1 cellular context compared by ENCODE assay signal in the genomic region with DNA sequence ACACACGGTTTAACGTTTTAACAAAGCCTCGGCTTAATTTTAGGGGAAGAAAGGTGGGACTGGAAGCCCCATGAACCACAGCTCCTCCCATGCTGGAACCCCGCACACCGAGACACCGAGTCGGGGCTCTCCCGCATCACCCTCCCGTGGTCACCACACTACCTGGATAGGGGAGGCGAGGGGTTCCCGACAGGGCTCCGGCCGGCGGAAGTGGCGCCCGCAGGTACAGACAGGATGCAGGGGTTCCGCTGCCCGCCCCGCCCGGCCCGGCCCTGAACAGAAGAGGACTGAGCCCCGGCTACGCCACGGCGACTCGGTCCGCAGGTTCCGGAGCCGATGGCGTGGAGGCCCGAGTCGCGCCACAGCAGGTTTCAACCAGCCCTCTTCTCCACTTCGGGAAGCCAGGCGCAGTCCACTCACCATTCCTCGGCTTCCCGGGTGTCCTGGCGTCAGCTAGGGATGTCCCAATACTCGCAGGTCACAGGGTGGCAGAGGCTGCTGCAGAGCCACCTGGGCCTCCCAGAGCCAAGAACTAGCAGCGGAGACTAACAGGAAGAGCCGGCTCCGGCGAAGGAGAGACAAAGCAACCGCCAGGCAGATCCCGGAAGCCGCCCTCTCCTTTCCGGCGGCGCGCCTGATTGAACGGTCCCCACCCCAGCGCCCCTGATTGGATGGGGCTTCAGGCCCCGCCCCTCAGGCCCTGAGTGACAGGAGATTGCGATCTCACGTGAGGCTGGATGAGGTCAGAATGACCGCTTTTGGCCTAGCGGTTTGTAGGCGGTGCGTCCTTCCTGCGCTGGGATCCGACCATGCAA.
A peak's percentile ranks its signal among the peaks of the same experiment; 100 is the strongest.
TF ChIP-seq lines count a peak whose summit lies in the region.

A gene (minus strand): TSS at position 580 of the 815 bp plus-strand sequence. CDS start 157 bp downstream, at position 423.

TF ChIP-seq in HepG2, 621 proteins besides CTCF, POLR2A, EP300 and RAD21 (continued from another document and continues in another):
- TF ChIP-seq, protein P1, sequence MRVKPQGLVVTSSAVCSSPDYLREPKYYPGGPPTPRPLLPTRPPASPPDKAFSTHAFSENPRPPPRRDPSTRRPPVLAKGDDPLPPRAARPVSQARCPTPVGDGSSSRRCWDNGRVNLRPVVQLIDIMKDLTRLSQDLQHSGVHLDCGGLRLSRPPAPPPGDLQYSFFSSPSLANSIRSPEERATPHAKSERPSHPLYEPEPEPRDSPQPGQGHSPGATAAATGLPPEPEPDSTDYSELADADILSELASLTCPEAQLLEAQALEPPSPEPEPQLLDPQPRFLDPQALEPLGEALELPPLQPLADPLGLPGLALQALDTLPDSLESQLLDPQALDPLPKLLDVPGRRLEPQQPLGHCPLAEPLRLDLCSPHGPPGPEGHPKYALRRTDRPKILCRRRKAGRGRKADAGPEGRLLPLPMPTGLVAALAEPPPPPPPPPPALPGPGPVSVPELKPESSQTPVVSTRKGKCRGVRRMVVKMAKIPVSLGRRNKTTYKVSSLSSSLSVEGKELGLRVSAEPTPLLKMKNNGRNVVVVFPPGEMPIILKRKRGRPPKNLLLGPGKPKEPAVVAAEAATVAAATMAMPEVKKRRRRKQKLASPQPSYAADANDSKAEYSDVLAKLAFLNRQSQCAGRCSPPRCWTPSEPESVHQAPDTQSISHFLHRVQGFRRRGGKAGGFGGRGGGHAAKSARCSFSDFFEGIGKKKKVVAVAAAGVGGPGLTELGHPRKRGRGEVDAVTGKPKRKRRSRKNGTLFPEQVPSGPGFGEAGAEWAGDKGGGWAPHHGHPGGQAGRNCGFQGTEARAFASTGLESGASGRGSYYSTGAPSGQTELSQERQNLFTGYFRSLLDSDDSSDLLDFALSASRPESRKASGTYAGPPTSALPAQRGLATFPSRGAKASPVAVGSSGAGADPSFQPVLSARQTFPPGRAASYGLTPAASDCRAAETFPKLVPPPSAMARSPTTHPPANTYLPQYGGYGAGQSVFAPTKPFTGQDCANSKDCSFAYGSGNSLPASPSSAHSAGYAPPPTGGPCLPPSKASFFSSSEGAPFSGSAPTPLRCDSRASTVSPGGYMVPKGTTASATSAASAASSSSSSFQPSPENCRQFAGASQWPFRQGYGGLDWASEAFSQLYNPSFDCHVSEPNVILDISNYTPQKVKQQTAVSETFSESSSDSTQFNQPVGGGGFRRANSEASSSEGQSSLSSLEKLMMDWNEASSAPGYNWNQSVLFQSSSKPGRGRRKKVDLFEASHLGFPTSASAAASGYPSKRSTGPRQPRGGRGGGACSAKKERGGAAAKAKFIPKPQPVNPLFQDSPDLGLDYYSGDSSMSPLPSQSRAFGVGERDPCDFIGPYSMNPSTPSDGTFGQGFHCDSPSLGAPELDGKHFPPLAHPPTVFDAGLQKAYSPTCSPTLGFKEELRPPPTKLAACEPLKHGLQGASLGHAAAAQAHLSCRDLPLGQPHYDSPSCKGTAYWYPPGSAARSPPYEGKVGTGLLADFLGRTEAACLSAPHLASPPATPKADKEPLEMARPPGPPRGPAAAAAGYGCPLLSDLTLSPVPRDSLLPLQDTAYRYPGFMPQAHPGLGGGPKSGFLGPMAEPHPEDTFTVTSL (CRISPR knock-in tag; IDR thresholded peaks at IDR 0.05; ENCODE audit: borderline replicate concordance): peak; percentile 52; the same call in 1 of the 2 replicates
- TF ChIP-seq ZNF773 (CRISPR knock-in tag; IDR thresholded peaks at IDR 0.05; ENCODE audit: borderline replicate concordance) (peak; percentile 36; the same call in 1 of the 2 replicates), SCMH1 (CRISPR knock-in tag; IDR thresholded peaks at IDR 0.05; ENCODE audit: borderline replicate concordance) (no peak), ZNF788 (CRISPR knock-in tag; IDR thresholded peaks at IDR 0.05; ENCODE audit: borderline replicate concordance) (peak; percentile 85; the same call in 1 of the 2 replicates), NFYC (CRISPR knock-in tag; IDR thresholded peaks at IDR 0.05) (peak; percentile 93), ZNF3 (CRISPR knock-in tag; IDR thresholded peaks at IDR 0.05) (peak; percentile 21; the same call in 1 of the 2 replicates), HMG20B (CRISPR knock-in tag; conservative IDR thresholded peaks at IDR 0.05) (0 out of 2 replicates have a peak, but pooled peaks have one; percentile 24), RFXANK (CRISPR knock-in tag; IDR thresholded peaks at IDR 0.05) (peak; percentile 87), YEATS4 (CRISPR knock-in tag; IDR thresholded peaks at IDR 0.05; ENCODE audit: borderline replicate concordance) (peak; percentile 73; the same call in 1 of the 2 replicates), TOE1 (CRISPR knock-in tag; IDR thresholded peaks at IDR 0.05) (no peak), ZNF616 (CRISPR knock-in tag; IDR thresholded peaks at IDR 0.05; ENCODE audit: low read depth) (0 out of 2 replicates have a peak, but pooled peaks have one; percentile 79), ZMYM3 (CRISPR knock-in tag; IDR thresholded peaks at IDR 0.05) (peak; percentile 32; the same call in 1 of the 2 replicates), PHF21A (CRISPR knock-in tag; IDR thresholded peaks at IDR 0.05) (peak; percentile 61; the same call in 1 of the 2 replicates), CENPX (CRISPR knock-in tag; IDR thresholded peaks at IDR 0.05) (no peak), KAT8 (CRISPR knock-in tag; IDR thresholded peaks at IDR 0.05) (peak; percentile 91), TOPORS (CRISPR knock-in tag; IDR thresholded peaks at IDR 0.05) (peak; percentile 89), NAIF1 (CRISPR knock-in tag; IDR thresholded peaks at IDR 0.05; ENCODE audit: borderline replicate concordance) (peak; percentile 93), ZNF589 (CRISPR knock-in tag; conservative IDR thresholded peaks at IDR 0.05) (peak; percentile 61; the same call in 1 of the 2 replicates)
- TF ChIP-seq, protein P2, sequence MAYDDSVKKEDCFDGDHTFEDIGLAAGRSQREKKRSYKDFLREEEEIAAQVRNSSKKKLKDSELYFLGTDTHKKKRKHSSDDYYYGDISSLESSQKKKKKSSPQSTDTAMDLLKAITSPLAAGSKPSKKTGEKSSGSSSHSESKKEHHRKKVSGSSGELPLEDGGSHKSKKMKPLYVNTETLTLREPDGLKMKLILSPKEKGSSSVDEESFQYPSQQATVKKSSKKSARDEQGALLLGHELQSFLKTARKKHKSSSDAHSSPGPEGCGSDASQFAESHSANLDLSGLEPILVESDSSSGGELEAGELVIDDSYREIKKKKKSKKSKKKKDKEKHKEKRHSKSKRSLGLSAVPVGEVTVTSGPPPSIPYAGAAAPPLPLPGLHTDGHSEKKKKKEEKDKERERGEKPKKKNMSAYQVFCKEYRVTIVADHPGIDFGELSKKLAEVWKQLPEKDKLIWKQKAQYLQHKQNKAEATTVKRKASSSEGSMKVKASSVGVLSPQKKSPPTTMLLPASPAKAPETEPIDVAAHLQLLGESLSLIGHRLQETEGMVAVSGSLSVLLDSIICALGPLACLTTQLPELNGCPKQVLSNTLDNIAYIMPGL (CRISPR knock-in tag; IDR thresholded peaks at IDR 0.05; ENCODE audit: borderline replicate concordance in 1 of 2, low read depth in 1 of 2): peak; percentile 73 to 74; a peak in 2 of 4 replicates
- TF ChIP-seq, protein P3, sequence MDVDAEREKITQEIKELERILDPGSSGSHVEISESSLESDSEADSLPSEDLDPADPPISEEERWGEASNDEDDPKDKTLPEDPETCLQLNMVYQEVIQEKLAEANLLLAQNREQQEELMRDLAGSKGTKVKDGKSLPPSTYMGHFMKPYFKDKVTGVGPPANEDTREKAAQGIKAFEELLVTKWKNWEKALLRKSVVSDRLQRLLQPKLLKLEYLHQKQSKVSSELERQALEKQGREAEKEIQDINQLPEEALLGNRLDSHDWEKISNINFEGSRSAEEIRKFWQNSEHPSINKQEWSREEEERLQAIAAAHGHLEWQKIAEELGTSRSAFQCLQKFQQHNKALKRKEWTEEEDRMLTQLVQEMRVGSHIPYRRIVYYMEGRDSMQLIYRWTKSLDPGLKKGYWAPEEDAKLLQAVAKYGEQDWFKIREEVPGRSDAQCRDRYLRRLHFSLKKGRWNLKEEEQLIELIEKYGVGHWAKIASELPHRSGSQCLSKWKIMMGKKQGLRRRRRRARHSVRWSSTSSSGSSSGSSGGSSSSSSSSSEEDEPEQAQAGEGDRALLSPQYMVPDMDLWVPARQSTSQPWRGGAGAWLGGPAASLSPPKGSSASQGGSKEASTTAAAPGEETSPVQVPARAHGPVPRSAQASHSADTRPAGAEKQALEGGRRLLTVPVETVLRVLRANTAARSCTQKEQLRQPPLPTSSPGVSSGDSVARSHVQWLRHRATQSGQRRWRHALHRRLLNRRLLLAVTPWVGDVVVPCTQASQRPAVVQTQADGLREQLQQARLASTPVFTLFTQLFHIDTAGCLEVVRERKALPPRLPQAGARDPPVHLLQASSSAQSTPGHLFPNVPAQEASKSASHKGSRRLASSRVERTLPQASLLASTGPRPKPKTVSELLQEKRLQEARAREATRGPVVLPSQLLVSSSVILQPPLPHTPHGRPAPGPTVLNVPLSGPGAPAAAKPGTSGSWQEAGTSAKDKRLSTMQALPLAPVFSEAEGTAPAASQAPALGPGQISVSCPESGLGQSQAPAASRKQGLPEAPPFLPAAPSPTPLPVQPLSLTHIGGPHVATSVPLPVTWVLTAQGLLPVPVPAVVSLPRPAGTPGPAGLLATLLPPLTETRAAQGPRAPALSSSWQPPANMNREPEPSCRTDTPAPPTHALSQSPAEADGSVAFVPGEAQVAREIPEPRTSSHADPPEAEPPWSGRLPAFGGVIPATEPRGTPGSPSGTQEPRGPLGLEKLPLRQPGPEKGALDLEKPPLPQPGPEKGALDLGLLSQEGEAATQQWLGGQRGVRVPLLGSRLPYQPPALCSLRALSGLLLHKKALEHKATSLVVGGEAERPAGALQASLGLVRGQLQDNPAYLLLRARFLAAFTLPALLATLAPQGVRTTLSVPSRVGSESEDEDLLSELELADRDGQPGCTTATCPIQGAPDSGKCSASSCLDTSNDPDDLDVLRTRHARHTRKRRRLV (CRISPR knock-in tag; IDR thresholded peaks at IDR 0.05): no peak
- TF ChIP-seq, protein P4, sequence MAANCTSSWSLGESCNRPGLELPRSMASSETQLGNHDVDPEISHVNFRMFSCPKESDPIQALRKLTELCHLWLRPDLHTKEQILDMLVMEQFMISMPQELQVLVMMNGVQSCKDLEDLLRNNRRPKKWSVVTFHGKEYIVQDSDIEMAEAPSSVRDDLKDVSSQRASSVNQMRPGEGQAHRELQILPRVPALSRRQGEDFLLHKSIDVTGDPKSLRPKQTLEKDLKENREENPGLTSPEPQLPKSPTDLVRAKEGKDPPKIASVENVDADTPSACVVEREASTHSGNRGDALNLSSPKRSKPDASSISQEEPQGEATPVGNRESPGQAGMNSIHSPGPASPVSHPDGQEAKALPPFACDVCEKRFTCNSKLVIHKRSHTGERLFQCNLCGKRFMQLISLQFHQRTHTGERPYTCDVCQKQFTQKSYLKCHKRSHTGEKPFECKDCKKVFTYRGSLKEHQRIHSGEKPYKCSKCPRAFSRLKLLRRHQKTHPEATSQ (CRISPR knock-in tag; IDR thresholded peaks at IDR 0.05; ENCODE audit: borderline replicate concordance): 0 out of 2 replicates have a peak, but pooled peaks have one; percentile 75
- TF ChIP-seq, protein P5, sequence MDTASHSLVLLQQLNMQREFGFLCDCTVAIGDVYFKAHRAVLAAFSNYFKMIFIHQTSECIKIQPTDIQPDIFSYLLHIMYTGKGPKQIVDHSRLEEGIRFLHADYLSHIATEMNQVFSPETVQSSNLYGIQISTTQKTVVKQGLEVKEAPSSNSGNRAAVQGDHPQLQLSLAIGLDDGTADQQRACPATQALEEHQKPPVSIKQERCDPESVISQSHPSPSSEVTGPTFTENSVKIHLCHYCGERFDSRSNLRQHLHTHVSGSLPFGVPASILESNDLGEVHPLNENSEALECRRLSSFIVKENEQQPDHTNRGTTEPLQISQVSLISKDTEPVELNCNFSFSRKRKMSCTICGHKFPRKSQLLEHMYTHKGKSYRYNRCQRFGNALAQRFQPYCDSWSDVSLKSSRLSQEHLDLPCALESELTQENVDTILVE (CRISPR knock-in tag; IDR thresholded peaks at IDR 0.05): 0 out of 2 replicates have a peak, but pooled peaks have one; percentile 45
- TF ChIP-seq, protein P6, sequence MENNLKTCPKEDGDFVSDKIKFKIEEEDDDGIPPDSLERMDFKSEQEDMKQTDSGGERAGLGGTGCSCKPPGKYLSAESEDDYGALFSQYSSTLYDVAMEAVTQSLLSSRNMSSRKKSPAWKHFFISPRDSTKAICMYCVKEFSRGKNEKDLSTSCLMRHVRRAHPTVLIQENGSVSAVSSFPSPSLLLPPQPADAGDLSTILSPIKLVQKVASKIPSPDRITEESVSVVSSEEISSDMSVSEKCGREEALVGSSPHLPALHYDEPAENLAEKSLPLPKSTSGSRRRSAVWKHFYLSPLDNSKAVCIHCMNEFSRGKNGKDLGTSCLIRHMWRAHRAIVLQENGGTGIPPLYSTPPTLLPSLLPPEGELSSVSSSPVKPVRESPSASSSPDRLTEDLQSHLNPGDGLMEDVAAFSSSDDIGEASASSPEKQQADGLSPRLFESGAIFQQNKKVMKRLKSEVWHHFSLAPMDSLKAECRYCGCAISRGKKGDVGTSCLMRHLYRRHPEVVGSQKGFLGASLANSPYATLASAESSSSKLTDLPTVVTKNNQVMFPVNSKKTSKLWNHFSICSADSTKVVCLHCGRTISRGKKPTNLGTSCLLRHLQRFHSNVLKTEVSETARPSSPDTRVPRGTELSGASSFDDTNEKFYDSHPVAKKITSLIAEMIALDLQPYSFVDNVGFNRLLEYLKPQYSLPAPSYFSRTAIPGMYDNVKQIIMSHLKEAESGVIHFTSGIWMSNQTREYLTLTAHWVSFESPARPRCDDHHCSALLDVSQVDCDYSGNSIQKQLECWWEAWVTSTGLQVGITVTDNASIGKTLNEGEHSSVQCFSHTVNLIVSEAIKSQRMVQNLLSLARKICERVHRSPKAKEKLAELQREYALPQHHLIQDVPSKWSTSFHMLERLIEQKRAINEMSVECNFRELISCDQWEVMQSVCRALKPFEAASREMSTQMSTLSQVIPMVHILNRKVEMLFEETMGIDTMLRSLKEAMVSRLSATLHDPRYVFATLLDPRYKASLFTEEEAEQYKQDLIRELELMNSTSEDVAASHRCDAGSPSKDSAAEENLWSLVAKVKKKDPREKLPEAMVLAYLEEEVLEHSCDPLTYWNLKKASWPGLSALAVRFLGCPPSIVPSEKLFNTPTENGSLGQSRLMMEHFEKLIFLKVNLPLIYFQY (CRISPR knock-in tag; IDR thresholded peaks at IDR 0.05; ENCODE audit: borderline replicate concordance): no peak
- TF ChIP-seq, protein P7, sequence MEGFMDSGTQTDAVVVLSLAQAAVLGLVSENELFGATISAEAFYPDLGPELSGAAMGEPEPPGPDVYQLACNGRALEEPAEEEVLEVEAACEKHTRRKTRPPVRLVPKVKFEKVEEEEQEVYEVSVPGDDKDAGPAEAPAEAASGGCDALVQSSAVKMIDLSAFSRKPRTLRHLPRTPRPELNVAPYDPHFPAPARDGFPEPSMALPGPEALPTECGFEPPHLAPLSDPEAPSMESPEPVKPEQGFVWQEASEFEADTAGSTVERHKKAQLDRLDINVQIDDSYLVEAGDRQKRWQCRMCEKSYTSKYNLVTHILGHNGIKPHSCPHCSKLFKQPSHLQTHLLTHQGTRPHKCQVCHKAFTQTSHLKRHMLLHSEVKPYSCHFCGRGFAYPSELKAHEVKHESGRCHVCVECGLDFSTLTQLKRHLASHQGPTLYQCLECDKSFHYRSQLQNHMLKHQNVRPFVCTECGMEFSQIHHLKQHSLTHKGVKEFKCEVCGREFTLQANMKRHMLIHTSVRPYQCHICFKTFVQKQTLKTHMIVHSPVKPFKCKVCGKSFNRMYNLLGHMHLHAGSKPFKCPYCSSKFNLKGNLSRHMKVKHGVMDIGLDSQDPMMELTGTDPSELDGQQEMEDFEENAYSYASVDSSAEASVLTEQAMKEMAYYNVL (CRISPR knock-in tag; IDR thresholded peaks at IDR 0.05; ENCODE audit: borderline replicate concordance): peak; percentile 75
